In the genomic region with DNA sequence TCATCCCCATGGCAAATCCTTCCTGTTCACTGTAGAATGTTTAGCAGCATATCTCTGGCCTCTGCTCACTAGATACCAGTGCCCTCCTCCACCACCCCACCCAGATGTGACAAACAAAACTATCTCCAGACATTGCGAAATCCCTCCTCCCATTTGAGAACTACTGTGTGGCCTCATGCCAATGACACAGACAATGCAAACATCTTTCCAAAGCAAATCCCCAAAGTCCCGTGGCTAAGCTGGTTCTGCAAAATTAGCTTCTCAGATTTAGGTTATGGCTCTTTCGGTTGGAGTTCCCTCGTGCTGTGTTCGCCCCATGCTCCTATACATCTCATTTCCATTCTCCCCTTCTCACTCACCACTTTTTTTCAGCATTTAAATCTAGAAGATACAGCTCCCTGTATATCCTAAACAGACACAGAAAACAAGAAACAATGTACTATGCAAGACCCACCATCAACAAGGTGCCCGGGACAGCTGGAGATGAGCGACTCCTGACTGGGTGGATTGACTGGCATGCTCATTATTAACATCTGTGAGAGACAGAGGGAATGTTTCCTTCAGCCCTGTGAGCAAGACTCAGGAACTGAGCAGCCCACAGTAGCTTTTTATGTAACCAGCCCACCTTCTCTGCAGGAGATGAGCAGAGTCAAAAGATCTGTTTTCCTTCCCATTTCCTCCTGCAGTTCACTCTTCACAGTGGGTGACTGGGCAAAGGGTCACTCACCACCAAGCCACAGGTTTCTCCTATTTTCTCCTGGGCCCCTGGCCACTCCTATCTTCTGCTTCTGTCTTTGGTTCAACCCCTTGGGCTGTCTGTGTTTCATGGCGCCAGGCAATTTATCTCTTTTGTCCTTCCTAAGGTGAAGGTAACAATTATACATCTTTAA, we compare ENCODE assay signal across 1 cellular context.
TF ChIP-seq lines count a peak whose summit lies in the region.

No MANE protein-coding gene starts in this region.

TF ChIP-seq in HepG2, 621 proteins besides CTCF, POLR2A, EP300 and RAD21 (continued from another document and continues in another):
- TF ChIP-seq, protein P1, sequence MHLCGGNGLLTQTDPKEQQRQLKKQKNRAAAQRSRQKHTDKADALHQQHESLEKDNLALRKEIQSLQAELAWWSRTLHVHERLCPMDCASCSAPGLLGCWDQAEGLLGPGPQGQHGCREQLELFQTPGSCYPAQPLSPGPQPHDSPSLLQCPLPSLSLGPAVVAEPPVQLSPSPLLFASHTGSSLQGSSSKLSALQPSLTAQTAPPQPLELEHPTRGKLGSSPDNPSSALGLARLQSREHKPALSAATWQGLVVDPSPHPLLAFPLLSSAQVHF (CRISPR knock-in tag; IDR thresholded peaks at IDR 0.05) = no peak
- TF ChIP-seq PTBP1 (IDR thresholded peaks at IDR 0.05; ENCODE audit: low read depth, low read length, poor library complexity, severe bottlenecking) (no peak), TAF15 (IDR thresholded peaks at IDR 0.05; ENCODE audit: low read depth, low read length, poor library complexity, severe bottlenecking) (no peak), ZBTB3 (CRISPR knock-in tag; IDR thresholded peaks at IDR 0.05; ENCODE audit: borderline replicate concordance, low read depth) (no peak; the same call in 1 of the 2 replicates), ZBTB7B (CRISPR knock-in tag; IDR thresholded peaks at IDR 0.05) (peak; percentile 75; the same call in 1 of the 2 replicates), SIN3B (IDR thresholded peaks at IDR 0.05; ENCODE audit: low read length) (no peak), SMAD3 (CRISPR knock-in tag; IDR thresholded peaks at IDR 0.05) (peak; percentile 65; the same call in 1 of the 2 replicates), CHCHD3 (CRISPR knock-in tag; IDR thresholded peaks at IDR 0.05) (no peak), GATA4 (IDR thresholded peaks at IDR 0.05; ENCODE audit: borderline replicate concordance, low read depth) (no peak; the same call in 1 of the 2 replicates), XBP1 (CRISPR knock-in tag; IDR thresholded peaks at IDR 0.05) (no peak), GATAD2A (CRISPR knock-in tag; IDR thresholded peaks at IDR 0.05) (peak; percentile 98), MZF1 (CRISPR knock-in tag; IDR thresholded peaks at IDR 0.05; ENCODE audit: borderline replicate concordance) (no peak; the same call in 1 of the 2 replicates), ARNT (IDR thresholded peaks at IDR 0.05) (no peak), YY1 (IDR thresholded peaks at IDR 0.05; ENCODE audit: insufficient read depth, insufficient replicate concordance, low read depth, low read length) (no peak), GZF1 (CRISPR knock-in tag; IDR thresholded peaks at IDR 0.05) (no peak), ZNF674 (CRISPR knock-in tag; IDR thresholded peaks at IDR 0.05; ENCODE audit: low read depth) (no peak), ZNF713 (CRISPR knock-in tag; IDR thresholded peaks at IDR 0.05) (0 out of 2 replicates have a peak, but pooled peaks have one; percentile 34), MYNN (CRISPR knock-in tag; IDR thresholded peaks at IDR 0.05; ENCODE audit: low read depth) (no peak), ZNF138 (CRISPR knock-in tag; IDR thresholded peaks at IDR 0.05; ENCODE audit: low read depth) (no peak), ZC3H4 (CRISPR knock-in tag; IDR thresholded peaks at IDR 0.05; ENCODE audit: borderline replicate concordance) (no peak), MAF1 (CRISPR knock-in tag; IDR thresholded peaks at IDR 0.05; ENCODE audit: borderline replicate concordance) (no peak), TBX2 (CRISPR knock-in tag; IDR thresholded peaks at IDR 0.05; ENCODE audit: borderline replicate concordance) (peak; percentile 95), NR3C1 (CRISPR knock-in tag; IDR thresholded peaks at IDR 0.05) (no peak), FOXA3 (CRISPR knock-in tag; IDR thresholded peaks at IDR 0.05) (peak; percentile 95), SOX13 (IDR thresholded peaks at IDR 0.05) (peak; percentile 63; the same call in 1 of the 2 replicates), SOX13 (CRISPR knock-in tag; conservative IDR thresholded peaks at IDR 0.05 in 1 of 2, IDR thresholded peaks at IDR 0.05 in 1 of 2) (peak in 1 of 2 experiments; percentile 97; a peak in 2 of 4 replicates), DNMT1 (CRISPR knock-in tag; IDR thresholded peaks at IDR 0.05) (no peak), RBM39 (IDR thresholded peaks at IDR 0.05; ENCODE audit: low read depth, low read length, poor library complexity, severe bottlenecking) (no peak), ZFP82 (CRISPR knock-in tag; IDR thresholded peaks at IDR 0.05; ENCODE audit: borderline replicate concordance) (no peak), TEAD2 (CRISPR knock-in tag; IDR thresholded peaks at IDR 0.05) (no peak), CCDC6 (CRISPR knock-in tag; IDR thresholded peaks at IDR 0.05) (peak; percentile 86), HDAC6 (IDR thresholded peaks at IDR 0.05; ENCODE audit: low read depth, low read length) (no peak), SATB2 (CRISPR knock-in tag; IDR thresholded peaks at IDR 0.05) (no peak), FLYWCH1 (CRISPR knock-in tag; IDR thresholded peaks at IDR 0.05) (no peak), ZNF225 (CRISPR knock-in tag; IDR thresholded peaks at IDR 0.05) (no peak), ZFP36L2 (CRISPR knock-in tag; IDR thresholded peaks at IDR 0.05) (no peak), ARNT2 (CRISPR knock-in tag; IDR thresholded peaks at IDR 0.05; ENCODE audit: low read depth) (0 out of 2 replicates have a peak, but pooled peaks have one; percentile 57)
- TF ChIP-seq, protein P2, sequence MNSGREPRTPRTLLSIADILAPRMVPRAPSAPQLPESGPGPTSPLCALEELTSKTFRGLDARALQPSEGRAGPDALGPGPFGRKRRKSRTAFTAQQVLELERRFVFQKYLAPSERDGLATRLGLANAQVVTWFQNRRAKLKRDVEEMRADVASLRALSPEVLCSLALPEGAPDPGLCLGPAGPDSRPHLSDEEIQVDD (CRISPR knock-in tag; IDR thresholded peaks at IDR 0.05; ENCODE audit: borderline replicate concordance) = no peak
- TF ChIP-seq, protein P3, sequence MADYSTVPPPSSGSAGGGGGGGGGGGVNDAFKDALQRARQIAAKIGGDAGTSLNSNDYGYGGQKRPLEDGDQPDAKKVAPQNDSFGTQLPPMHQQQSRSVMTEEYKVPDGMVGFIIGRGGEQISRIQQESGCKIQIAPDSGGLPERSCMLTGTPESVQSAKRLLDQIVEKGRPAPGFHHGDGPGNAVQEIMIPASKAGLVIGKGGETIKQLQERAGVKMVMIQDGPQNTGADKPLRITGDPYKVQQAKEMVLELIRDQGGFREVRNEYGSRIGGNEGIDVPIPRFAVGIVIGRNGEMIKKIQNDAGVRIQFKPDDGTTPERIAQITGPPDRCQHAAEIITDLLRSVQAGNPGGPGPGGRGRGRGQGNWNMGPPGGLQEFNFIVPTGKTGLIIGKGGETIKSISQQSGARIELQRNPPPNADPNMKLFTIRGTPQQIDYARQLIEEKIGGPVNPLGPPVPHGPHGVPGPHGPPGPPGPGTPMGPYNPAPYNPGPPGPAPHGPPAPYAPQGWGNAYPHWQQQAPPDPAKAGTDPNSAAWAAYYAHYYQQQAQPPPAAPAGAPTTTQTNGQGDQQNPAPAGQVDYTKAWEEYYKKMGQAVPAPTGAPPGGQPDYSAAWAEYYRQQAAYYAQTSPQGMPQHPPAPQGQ (CRISPR knock-in tag; IDR thresholded peaks at IDR 0.05; ENCODE audit: borderline replicate concordance) = no peak
- TF ChIP-seq, protein P4, sequence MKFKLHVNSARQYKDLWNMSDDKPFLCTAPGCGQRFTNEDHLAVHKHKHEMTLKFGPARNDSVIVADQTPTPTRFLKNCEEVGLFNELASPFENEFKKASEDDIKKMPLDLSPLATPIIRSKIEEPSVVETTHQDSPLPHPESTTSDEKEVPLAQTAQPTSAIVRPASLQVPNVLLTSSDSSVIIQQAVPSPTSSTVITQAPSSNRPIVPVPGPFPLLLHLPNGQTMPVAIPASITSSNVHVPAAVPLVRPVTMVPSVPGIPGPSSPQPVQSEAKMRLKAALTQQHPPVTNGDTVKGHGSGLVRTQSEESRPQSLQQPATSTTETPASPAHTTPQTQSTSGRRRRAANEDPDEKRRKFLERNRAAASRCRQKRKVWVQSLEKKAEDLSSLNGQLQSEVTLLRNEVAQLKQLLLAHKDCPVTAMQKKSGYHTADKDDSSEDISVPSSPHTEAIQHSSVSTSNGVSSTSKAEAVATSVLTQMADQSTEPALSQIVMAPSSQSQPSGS (CRISPR knock-in tag; IDR thresholded peaks at IDR 0.05) = peak; percentile 72; the same call in 1 of the 2 replicates
- TF ChIP-seq, protein P5, sequence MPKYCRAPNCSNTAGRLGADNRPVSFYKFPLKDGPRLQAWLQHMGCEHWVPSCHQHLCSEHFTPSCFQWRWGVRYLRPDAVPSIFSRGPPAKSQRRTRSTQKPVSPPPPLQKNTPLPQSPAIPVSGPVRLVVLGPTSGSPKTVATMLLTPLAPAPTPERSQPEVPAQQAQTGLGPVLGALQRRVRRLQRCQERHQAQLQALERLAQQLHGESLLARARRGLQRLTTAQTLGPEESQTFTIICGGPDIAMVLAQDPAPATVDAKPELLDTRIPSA (CRISPR knock-in tag; IDR thresholded peaks at IDR 0.05; ENCODE audit: borderline replicate concordance) = no peak
- TF ChIP-seq, protein P6, sequence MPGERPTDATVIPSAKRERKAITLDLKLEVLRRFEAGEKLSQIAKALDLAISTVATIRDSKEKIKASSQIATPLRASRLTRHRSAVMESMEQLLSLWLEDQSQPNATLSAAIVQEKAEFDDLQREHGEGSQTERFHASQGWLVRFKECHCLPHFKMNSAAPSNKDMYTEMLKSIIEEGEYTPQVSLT (CRISPR knock-in tag; IDR thresholded peaks at IDR 0.05; ENCODE audit: borderline replicate concordance, low read depth) = no peak
- TF ChIP-seq, protein P7, sequence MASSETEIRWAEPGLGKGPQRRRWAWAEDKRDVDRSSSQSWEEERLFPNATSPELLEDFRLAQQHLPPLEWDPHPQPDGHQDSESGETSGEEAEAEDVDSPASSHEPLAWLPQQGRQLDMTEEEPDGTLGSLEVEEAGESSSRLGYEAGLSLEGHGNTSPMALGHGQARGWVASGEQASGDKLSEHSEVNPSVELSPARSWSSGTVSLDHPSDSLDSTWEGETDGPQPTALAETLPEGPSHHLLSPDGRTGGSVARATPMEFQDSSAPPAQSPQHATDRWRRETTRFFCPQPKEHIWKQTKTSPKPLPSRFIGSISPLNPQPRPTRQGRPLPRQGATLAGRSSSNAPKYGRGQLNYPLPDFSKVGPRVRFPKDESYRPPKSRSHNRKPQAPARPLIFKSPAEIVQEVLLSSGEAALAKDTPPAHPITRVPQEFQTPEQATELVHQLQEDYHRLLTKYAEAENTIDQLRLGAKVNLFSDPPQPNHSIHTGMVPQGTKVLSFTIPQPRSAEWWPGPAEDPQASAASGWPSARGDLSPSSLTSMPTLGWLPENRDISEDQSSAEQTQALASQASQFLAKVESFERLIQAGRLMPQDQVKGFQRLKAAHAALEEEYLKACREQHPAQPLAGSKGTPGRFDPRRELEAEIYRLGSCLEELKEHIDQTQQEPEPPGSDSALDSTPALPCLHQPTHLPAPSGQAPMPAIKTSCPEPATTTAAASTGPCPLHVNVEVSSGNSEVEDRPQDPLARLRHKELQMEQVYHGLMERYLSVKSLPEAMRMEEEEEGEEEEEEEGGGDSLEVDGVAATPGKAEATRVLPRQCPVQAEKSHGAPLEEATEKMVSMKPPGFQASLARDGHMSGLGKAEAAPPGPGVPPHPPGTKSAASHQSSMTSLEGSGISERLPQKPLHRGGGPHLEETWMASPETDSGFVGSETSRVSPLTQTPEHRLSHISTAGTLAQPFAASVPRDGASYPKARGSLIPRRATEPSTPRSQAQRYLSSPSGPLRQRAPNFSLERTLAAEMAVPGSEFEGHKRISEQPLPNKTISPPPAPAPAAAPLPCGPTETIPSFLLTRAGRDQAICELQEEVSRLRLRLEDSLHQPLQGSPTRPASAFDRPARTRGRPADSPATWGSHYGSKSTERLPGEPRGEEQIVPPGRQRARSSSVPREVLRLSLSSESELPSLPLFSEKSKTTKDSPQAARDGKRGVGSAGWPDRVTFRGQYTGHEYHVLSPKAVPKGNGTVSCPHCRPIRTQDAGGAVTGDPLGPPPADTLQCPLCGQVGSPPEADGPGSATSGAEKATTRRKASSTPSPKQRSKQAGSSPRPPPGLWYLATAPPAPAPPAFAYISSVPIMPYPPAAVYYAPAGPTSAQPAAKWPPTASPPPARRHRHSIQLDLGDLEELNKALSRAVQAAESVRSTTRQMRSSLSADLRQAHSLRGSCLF (CRISPR knock-in tag; IDR thresholded peaks at IDR 0.05; ENCODE audit: borderline replicate concordance) = no peak
- TF ChIP-seq, protein P8, sequence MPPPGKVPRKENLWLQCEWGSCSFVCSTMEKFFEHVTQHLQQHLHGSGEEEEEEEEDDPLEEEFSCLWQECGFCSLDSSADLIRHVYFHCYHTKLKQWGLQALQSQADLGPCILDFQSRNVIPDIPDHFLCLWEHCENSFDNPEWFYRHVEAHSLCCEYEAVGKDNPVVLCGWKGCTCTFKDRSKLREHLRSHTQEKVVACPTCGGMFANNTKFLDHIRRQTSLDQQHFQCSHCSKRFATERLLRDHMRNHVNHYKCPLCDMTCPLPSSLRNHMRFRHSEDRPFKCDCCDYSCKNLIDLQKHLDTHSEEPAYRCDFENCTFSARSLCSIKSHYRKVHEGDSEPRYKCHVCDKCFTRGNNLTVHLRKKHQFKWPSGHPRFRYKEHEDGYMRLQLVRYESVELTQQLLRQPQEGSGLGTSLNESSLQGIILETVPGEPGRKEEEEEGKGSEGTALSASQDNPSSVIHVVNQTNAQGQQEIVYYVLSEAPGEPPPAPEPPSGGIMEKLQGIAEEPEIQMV (CRISPR knock-in tag; IDR thresholded peaks at IDR 0.05; ENCODE audit: low read depth) = peak; percentile 80
- TF ChIP-seq, protein P9, sequence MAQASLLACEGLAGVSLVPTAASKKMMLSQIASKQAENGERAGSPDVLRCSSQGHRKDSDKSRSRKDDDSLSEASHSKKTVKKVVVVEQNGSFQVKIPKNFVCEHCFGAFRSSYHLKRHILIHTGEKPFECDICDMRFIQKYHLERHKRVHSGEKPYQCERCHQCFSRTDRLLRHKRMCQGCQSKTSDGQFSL (CRISPR knock-in tag; IDR thresholded peaks at IDR 0.05) = no peak
- TF ChIP-seq, protein P10, sequence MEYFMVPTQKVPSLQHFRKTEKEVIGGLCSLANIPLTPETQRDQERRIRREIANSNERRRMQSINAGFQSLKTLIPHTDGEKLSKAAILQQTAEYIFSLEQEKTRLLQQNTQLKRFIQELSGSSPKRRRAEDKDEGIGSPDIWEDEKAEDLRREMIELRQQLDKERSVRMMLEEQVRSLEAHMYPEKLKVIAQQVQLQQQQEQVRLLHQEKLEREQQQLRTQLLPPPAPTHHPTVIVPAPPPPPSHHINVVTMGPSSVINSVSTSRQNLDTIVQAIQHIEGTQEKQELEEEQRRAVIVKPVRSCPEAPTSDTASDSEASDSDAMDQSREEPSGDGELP (IDR thresholded peaks at IDR 0.05; ENCODE audit: borderline replicate concordance, low read depth) = peak; percentile 75; the same call in 1 of the 2 replicates
- TF ChIP-seq, protein P11, sequence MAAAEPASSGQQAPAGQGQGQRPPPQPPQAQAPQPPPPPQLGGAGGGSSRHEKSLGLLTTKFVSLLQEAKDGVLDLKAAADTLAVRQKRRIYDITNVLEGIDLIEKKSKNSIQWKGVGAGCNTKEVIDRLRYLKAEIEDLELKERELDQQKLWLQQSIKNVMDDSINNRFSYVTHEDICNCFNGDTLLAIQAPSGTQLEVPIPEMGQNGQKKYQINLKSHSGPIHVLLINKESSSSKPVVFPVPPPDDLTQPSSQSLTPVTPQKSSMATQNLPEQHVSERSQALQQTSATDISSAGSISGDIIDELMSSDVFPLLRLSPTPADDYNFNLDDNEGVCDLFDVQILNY (CRISPR knock-in tag; conservative IDR thresholded peaks at IDR 0.05) = no peak
- TF ChIP-seq, protein P12, sequence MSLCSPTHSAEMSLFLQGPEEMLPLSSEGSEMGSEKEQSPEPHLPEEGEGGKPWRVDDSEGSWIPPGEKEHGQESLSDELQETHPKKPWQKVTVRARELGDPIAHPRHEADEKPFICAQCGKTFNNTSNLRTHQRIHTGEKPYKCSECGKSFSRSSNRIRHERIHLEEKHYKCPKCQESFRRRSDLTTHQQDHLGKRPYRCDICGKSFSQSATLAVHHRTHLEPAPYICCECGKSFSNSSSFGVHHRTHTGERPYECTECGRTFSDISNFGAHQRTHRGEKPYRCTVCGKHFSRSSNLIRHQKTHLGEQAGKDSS (CRISPR knock-in tag; IDR thresholded peaks at IDR 0.05; ENCODE audit: borderline replicate concordance, low read depth) = no peak
